In the genomic region with DNA sequence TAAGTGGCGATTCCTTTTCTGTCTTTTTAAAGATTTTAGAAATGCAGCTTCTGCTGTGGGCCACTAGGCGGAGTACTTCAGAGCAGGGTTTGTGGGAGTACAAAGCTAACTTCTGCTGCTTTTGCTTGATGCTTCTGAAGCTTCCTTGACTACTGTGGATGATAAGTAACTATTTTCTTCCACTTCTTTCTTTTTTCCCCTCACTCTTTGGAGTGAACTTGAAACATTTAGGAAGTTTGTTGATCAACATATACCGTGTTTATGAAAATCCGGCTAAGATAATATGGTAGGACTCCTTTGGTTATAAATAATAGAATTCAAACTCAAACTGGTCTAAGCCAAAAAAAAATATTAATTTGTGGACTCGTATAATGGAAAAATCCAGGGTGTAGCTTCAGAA, we compare ENCODE assay signal across 6 cellular contexts.
A peak's percentile ranks its signal among the peaks of the same experiment; 100 is the strongest.
DNase-seq lines count a peak whose midpoint lies in the region; ATAC-seq, FAIRE-seq and TF ChIP-seq lines count a peak whose summit lies in the region.
"Not testable (repeated sequence)": the region's sequence is repeated elsewhere in the genome, so short reads cannot be mapped to it uniquely, and the experiment has no call there.

No MANE protein-coding gene starts in this region.

- not testable (repeated sequence) for H3K4me1 Mint-ChIP-seq in H9; endothelial cell (ENCODE audit: unreplicated experiment)

- H2BK15ac ChIP-seq in H9 (ENCODE audit: low read depth, low read length): not testable (repeated sequence)

- not testable (repeated sequence) for ATAC-seq in pancreas

- H3K4me3 Mint-ChIP-seq in H9; endothelial cell (ENCODE audit: unreplicated experiment): not testable (repeated sequence)

- H3F3A ChIP-seq in PC-9 (ENCODE audit: insufficient read depth, low read depth): not testable (repeated sequence)

- not testable (repeated sequence) for H2BK20ac ChIP-seq in H9 (ENCODE audit: low read depth, low read length, poor library complexity, severe bottlenecking)

- H2BK12ac ChIP-seq in H9 (ENCODE audit: insufficient read length, low read depth, low read length): not testable (repeated sequence)

- H3K14ac ChIP-seq in H9 (ENCODE audit: insufficient read depth, low read length): not testable (repeated sequence)

- not testable (repeated sequence) for BruUV-seq in PC-9 (replicated peaks; lab: Mats Ljungman, UMichigan)

- not testable (repeated sequence) for H3K27ac ChIP-seq in 22Rv1; H9 (ENCODE audit: insufficient read length, low read depth, low read length); PC-9; pancreas

- not testable (repeated sequence) for H3K9me2 ChIP-seq in PC-9 (ENCODE audit: insufficient read depth)

- not testable (repeated sequence) for H3K4me2 ChIP-seq in H9 (ENCODE audit: insufficient read depth, insufficient read length, low read length); PC-9

- H3K9ac ChIP-seq in H9 (ENCODE audit: extremely low read depth, insufficient read length, low read length): not testable (repeated sequence)

- not testable (repeated sequence) for H3K36me3 Mint-ChIP-seq in H9 (ENCODE audit: insufficient read depth in 1 of 3, low read depth in 3 of 3); endothelial cell (ENCODE audit: low read depth, unreplicated experiment)

- H3K79me2 ChIP-seq in H9 (ENCODE audit: insufficient read depth, low read length); PC-9 (ENCODE audit: low read depth): not testable (repeated sequence)

- no CpG with 5 or more reads among the region's 5 CpGs for WGBS in H9 (ENCODE audit: extremely low coverage, insufficient read length, low lambda C conversion rate)
- 48 to 64% methylated on average over 4 of the region's 5 CpGs for WGBS in pancreas, 2 donors

- not testable (repeated sequence) for H2AFZ ChIP-seq in H9 (ENCODE audit: low read length); PC-9

- not testable (repeated sequence) for H3K9me3 ChIP-seq in H9 (ENCODE audit: control insufficient read depth, low read depth, low read length); PC-9 (ENCODE audit: insufficient read depth, low read depth); pancreas

- H4K5ac ChIP-seq in H9 (ENCODE audit: insufficient read length, low read depth, low read length): not testable (repeated sequence)

- not testable (repeated sequence) for DNase-seq in H9; PC-9; cardiac fibroblast (ENCODE audit: low read depth in 2 of 2); endothelial cell (ENCODE audit: low spot score); pancreas

- not testable (repeated sequence) for H3K56ac ChIP-seq in H9 (ENCODE audit: insufficient read length, low read depth, low read length)

- H4K8ac ChIP-seq in H9 (replicated peaks; ENCODE audit: insufficient read length, low read depth, low read length): not testable (repeated sequence)

- not testable (repeated sequence) for H3K27me3 ChIP-seq in H9 (ENCODE audit: insufficient read depth, low read length); PC-9 (ENCODE audit: insufficient read depth, low read depth); pancreas

- not testable (repeated sequence) for H2AK5ac ChIP-seq in H9 (ENCODE audit: insufficient read length, low read length)

- not testable (repeated sequence) for H3K23me2 ChIP-seq in H9 (ENCODE audit: insufficient read length, low read depth, low read length, poor library complexity, severe bottlenecking)

- H2BK120ac ChIP-seq in H9 (ENCODE audit: low read depth, low read length, poor library complexity, severe bottlenecking): not testable (repeated sequence)

- not testable (repeated sequence) for H3K4me1 ChIP-seq in H9 (ENCODE audit: insufficient read depth, low read length); PC-9 (replicated peaks; ENCODE audit: insufficient read depth); pancreas

- not testable (repeated sequence) for H3K4me3 ChIP-seq in PC-9; cardiac fibroblast (replicated peaks in 1 of 2; ENCODE audit: low read depth in 2 of 2, low read length in 2 of 2); pancreas

- H3K9me3 Mint-ChIP-seq in H9: peaks cover 38 to 44% of the 10 kb centered on the region in 2 experiments
- not testable (repeated sequence) for H3K9me3 Mint-ChIP-seq in endothelial cell (ENCODE audit: unreplicated experiment)

- not testable (repeated sequence) for H3T11ph ChIP-seq in H9 (ENCODE audit: low read length)

- intact Hi-C loops in PC-9 (cut with micrococcal nuclease; ENCODE audit: unreplicated experiment); pancreas (cut with DNase I): not testable (repeated sequence)

- FAIRE-seq in pancreas (lab: Jason Lieb, UNC): peak; percentile 37

- H4K91ac ChIP-seq in H9 (ENCODE audit: insufficient read length, low read depth, low read length): not testable (repeated sequence)

- TF ChIP-seq CTCF in 22Rv1 (IDR thresholded peaks at IDR 0.05): peak; percentile 38
- TF ChIP-seq CTCF in H9 (conservative IDR thresholded peaks at IDR 0.05): peak; percentile 31; the same call in 2 of the 3 replicates
- TF ChIP-seq CTCF in PC-9 (conservative IDR thresholded peaks at IDR 0.05): peak; percentile 61
- TF ChIP-seq CTCF in cardiac fibroblast (IDR thresholded peaks at IDR 0.05; ENCODE audit: low read depth, low read length): peak; percentile 3
- TF ChIP-seq CTCF in endothelial cell (IDR thresholded peaks at IDR 0.05; ENCODE audit: unreplicated experiment): peak; percentile 48
- not testable (repeated sequence) for TF ChIP-seq CTCF in pancreas (IDR thresholded peaks at IDR 0.05)

- H3K36me3 ChIP-seq in PC-9 (ENCODE audit: low read depth); pancreas: not testable (repeated sequence)

- H3K27ac Mint-ChIP-seq in H9; endothelial cell (ENCODE audit: unreplicated experiment): not testable (repeated sequence)

- H3K27me3 Mint-ChIP-seq in H9 (ENCODE audit: low read depth); endothelial cell (ENCODE audit: unreplicated experiment): not testable (repeated sequence)

- not testable (repeated sequence) for H3K18ac ChIP-seq in H9 (ENCODE audit: insufficient read length, low read depth, low read length)

- not testable (repeated sequence) for H2BK5ac ChIP-seq in H9 (ENCODE audit: insufficient read length, low read length)

- H3K79me1 ChIP-seq in H9 (ENCODE audit: insufficient read depth, low read depth, low read length, poor library complexity, severe bottlenecking): not testable (repeated sequence)

- not testable (repeated sequence) for H3K4ac ChIP-seq in H9 (ENCODE audit: low read depth, low read length)

- H3K23ac ChIP-seq in H9 (ENCODE audit: insufficient read length, low read depth, low read length): not testable (repeated sequence)

- CTCF ChIA-PET in PC-9 (lab: Charles Lee): not testable (repeated sequence)

- POLR2A ChIA-PET in PC-9 (lab: Charles Lee; ENCODE audit: unreplicated experiment): not testable (repeated sequence)

- not testable (repeated sequence) for H4K20me1 ChIP-seq in H9 (ENCODE audit: control insufficient read depth, insufficient read depth, insufficient read length); PC-9 (ENCODE audit: insufficient read depth)
